In the genomic region with DNA sequence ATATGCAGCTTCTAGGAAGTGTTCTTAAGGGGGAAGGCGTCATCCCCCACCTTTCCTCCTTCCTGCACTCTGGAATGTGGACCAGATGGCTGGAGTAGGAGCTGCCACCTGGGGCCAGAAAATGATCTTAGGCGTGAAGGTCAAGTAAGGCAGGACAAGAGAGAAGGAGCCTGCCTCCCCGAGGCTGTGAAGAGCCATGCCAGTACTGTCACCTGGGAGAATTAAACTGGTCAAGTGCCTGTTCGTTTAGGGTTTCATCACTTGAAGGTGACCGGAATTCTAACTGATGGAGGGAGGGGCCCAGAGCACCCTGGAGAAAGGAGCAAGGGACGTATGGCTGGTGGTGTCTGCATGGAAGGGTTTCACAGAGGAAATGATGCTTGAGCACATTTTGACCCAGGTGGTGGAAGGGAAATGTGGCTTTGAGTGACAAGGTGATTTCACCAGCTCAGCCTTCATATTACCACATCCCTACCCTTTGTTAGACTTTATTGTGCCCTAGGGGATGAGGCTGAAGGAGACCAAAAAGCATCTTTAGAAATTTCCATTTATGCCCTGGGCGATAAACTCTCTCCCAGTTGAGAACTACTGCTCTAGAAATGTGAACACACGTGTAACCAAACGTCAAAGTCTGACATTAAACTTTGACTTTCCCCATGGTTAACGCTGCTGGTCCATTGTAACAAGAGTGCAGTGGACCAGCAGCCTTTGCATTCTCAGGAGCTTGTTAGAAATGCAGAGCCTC, we compare ENCODE assay signal across 23 cellular contexts. TPM values are rescaled to one million over a fixed set of nuclear protein-coding genes. Genes with fewer than 3 reads are reported as not detected.
DNase-seq lines count a peak whose midpoint lies in the region; ATAC-seq and TF ChIP-seq lines count a peak whose summit lies in the region.
"Had no signal": no experiment of that assay in that cellular context is flagged by ENCODE, and none has a peak within 500 bp of the region (broad histone marks: within the 10 kb centered on the region; RNA-seq: fewer than 3 reads in every experiment).

No MANE protein-coding gene starts in this region.

- POLR2A ChIA-PET in AG04450 (lab: Yijun Ruan, JAX): interaction anchor here (1.0 kb wide), 1 partner anchor 133 kb away, joined by 3 read pairs; no protein-coding TSS in a partner anchor
- POLR2A ChIA-PET in naive thymus-derived CD8-positive, alpha-beta T cell (lab: Charles Lee): no interaction called here

- no peak for TF ChIP-seq CTCF in AG04450 (IDR thresholded peaks at IDR 0.05; ENCODE audit: low read depth, low read length)

- H3K27me3 Mint-ChIP-seq in activated T-helper 2 cell treated with anti-CD3 and anti-CD28 coated beads, Interferon-gamma antibody, Interleukin-2, Interleukin-4, amounts not matched to agents 10 μg/mL and 5 μg/mL and 100 μg/mL, durations not matched to agents 14 hours and 24 hours and 36 hours (ENCODE audit: low read depth): no peaks in the 10 kb centered on the region
- H3K27me3 Mint-ChIP-seq in naive thymus-derived CD8-positive, alpha-beta T cell: no peaks in the 10 kb centered on the region
- H3K27me3 Mint-ChIP-seq: CD4-positive, alpha-beta memory T cell had no signal

- H3K4me1 Mint-ChIP-seq in activated T-helper 2 cell treated with anti-CD3 and anti-CD28 coated beads, Interferon-gamma antibody, Interleukin-2, Interleukin-4, amounts not matched to agents 10 μg/mL and 5 μg/mL and 100 μg/mL, durations not matched to agents 14 hours and 24 hours and 36 hours (ENCODE audit: low read depth): peaks cover 6% of the 10 kb centered on the region
- H3K4me1 Mint-ChIP-seq in naive thymus-derived CD8-positive, alpha-beta T cell: peaks cover 0 to 7% (median under 1%) of the 10 kb centered on the region in 4 donors

- intact Hi-C loops in activated T-helper 2 cell treated with anti-CD3 and anti-CD28 coated beads, Interferon-gamma antibody, Interleukin-2, Interleukin-4, amounts not matched to agents 10 μg/mL and 5 μg/mL and 100 μg/mL, durations not matched to agents 14 hours and 24 hours and 36 hours (cut with micrococcal nuclease): no loop called here

- CTCF ChIA-PET in AG04450 (lab: Charles Lee): interaction anchor here (0.6 to 1.5 kb wide), 2 partner anchors 10 to 1803 kb away, joined by 4 to 9 read pairs; no protein-coding TSS in a partner anchor

- peak; percentile 5 for DNase-seq in NCI-H82 (lab: John Stamatoyannopoulos, UW)
- no peak for DNase-seq in NCI-H82 treated with DMSO at 0.1 percent for 48 hours (lab: John Stamatoyannopoulos, UW; ENCODE audit: unreplicated experiment)
- no peak for DNase-seq in AG04450 (ENCODE audit: low read depth, low spot score)
- no peak for DNase-seq in activated T-helper 2 cell treated with anti-CD3 and anti-CD28 coated beads, Interferon-gamma antibody, Interleukin-2, Interleukin-4, amounts not matched to agents 10 μg/mL and 5 μg/mL and 100 μg/mL, durations not matched to agents 14 hours and 24 hours and 36 hours (ENCODE audit: low spot score)
- DNase-seq in naive thymus-derived CD8-positive, alpha-beta T cell: no peak
- DNase-seq in NCI-H345 treated with DMSO at 0.1 percent for 48 hours (lab: John Stamatoyannopoulos, UW; ENCODE audit: unreplicated experiment): no peak
- no peak for DNase-seq in UCSD-AML1 (lab: John Stamatoyannopoulos, UW; ENCODE audit: unreplicated experiment)
- DNase-seq: activated CD4-positive, alpha-beta T cell treated with anti-CD3 and anti-CD28 coated beads, Interleukin-2, amount 50 U/mL, for 4 hours; activated naive CD4-positive, alpha-beta T cell; CD4-positive, alpha-beta memory T cell; esophagus squamous epithelium; foreskin melanocyte; heart right ventricle; NCI-H1694; NCI-H510A; SHP77; tibial artery had no signal

- H3K27ac ChIP-seq in AG04450 (ENCODE audit: low read depth, low read length): peak overlapping the region; percentile 12
- H3K27ac ChIP-seq: 22Rv1, ascending aorta, cardiac muscle cell, coronary artery, esophagus squamous epithelium, heart right ventricle, tibial artery had no signal

- H3K9me3 ChIP-seq in AG04450 (ENCODE audit: control insufficient read depth, insufficient read depth, low read length): no peaks in the 10 kb centered on the region
- H3K9me3 ChIP-seq: ascending aorta, esophagus squamous epithelium, heart right ventricle, tibial artery had no signal

- H3K4me3 ChIP-seq in AG04450 (ENCODE audit: low read depth, low read length): no peak overlapping the region
- H3K4me3 ChIP-seq: ascending aorta, cardiac muscle cell, coronary artery, esophagus squamous epithelium, heart right ventricle, lung, tibial artery had no signal

- peak overlapping the region; percentile 14 for H3K27ac Mint-ChIP-seq in activated T-helper 2 cell treated with anti-CD3 and anti-CD28 coated beads, Interferon-gamma antibody, Interleukin-2, Interleukin-4, amounts not matched to agents 10 μg/mL and 5 μg/mL and 100 μg/mL, durations not matched to agents 14 hours and 24 hours and 36 hours
- peak overlapping the region in 6 of 10 donors; percentile 9 to 74 (median 42) for H3K27ac Mint-ChIP-seq in naive thymus-derived CD8-positive, alpha-beta T cell

- peaks cover 78% of the 10 kb centered on the region for H3K36me3 Mint-ChIP-seq in activated T-helper 2 cell treated with anti-CD3 and anti-CD28 coated beads, Interferon-gamma antibody, Interleukin-2, Interleukin-4, amounts not matched to agents 10 μg/mL and 5 μg/mL and 100 μg/mL, durations not matched to agents 14 hours and 24 hours and 36 hours (ENCODE audit: low read depth)
- H3K36me3 Mint-ChIP-seq in naive thymus-derived CD8-positive, alpha-beta T cell: peaks cover 0 to 60% (median 18%) of the 10 kb centered on the region in 3 donors

- no peak overlapping the region for H3K4me3 Mint-ChIP-seq in activated T-helper 2 cell treated with anti-CD3 and anti-CD28 coated beads, Interferon-gamma antibody, Interleukin-2, Interleukin-4, amounts not matched to agents 10 μg/mL and 5 μg/mL and 100 μg/mL, durations not matched to agents 14 hours and 24 hours and 36 hours (ENCODE audit: low read depth)
- H3K4me3 Mint-ChIP-seq in naive thymus-derived CD8-positive, alpha-beta T cell: no peak overlapping the region
- H3K4me3 Mint-ChIP-seq: CD4-positive, alpha-beta memory T cell had no signal

- ATAC-seq in naive thymus-derived CD8-positive, alpha-beta T cell: no peak
- no peak for ATAC-seq in GM19328 (IDR thresholded peaks at IDR 0.05; ENCODE audit: unreplicated experiment)

- no peaks in the 10 kb centered on the region for H3K9me3 Mint-ChIP-seq in activated T-helper 2 cell treated with anti-CD3 and anti-CD28 coated beads, Interferon-gamma antibody, Interleukin-2, Interleukin-4, amounts not matched to agents 10 μg/mL and 5 μg/mL and 100 μg/mL, durations not matched to agents 14 hours and 24 hours and 36 hours
- H3K9me3 Mint-ChIP-seq in naive thymus-derived CD8-positive, alpha-beta T cell: no peaks in the 10 kb centered on the region
- H3K9me3 Mint-ChIP-seq: CD4-positive, alpha-beta memory T cell had no signal

- H3K27me3 ChIP-seq in AG04450 (ENCODE audit: control insufficient read depth, insufficient read depth, low read length): no peaks in the 10 kb centered on the region
- H3K27me3 ChIP-seq: ascending aorta, cardiac muscle cell, esophagus squamous epithelium, heart right ventricle, tibial artery had no signal

RNA-seq across cellular contexts. Expression of gene PPP2R1A, which starts 37.5 kb away (rescaled TPM):
- 158 and 243 TPM in 2 replicates for polyA plus RNA-seq in AG04450 (2011; rRNA removed)
- 507 and 586 TPM in 2 replicates for polyA minus RNA-seq in AG04450 (2011; rRNA and poly(A)+ RNA removed)
- total RNA-seq in activated T-helper 2 cell treated with anti-CD3 and anti-CD28 coated beads, Interferon-gamma antibody, Interleukin-2, Interleukin-4, amounts not matched to agents 10 μg/mL and 5 μg/mL and 100 μg/mL, durations not matched to agents 14 hours and 24 hours and 36 hours: 218 and 225 TPM in 2 replicates
- total RNA-seq in naive thymus-derived CD8-positive, alpha-beta T cell: 100 to 1,000 TPM; 184 TPM
- 100 to 1,000 TPM; 148 to 174 (median 170) TPM for polyA plus RNA-seq in naive thymus-derived CD8-positive, alpha-beta T cell

RNA-seq across cellular contexts. Expression of gene ZNF766, which starts 42.0 kb away (rescaled TPM):
- polyA plus RNA-seq in AG04450 (2011; rRNA removed): 9.2 and 14.0 TPM in 2 replicates
- 7.8 and 13.6 TPM in 2 replicates for polyA minus RNA-seq in AG04450 (2011; rRNA and poly(A)+ RNA removed)
- total RNA-seq in activated T-helper 2 cell treated with anti-CD3 and anti-CD28 coated beads, Interferon-gamma antibody, Interleukin-2, Interleukin-4, amounts not matched to agents 10 μg/mL and 5 μg/mL and 100 μg/mL, durations not matched to agents 14 hours and 24 hours and 36 hours: 15.9 and 18.2 TPM in 2 replicates
- total RNA-seq in naive thymus-derived CD8-positive, alpha-beta T cell: 10 to 100 TPM; 61.0 to 67.2 TPM
- 10 to 100 TPM; 49.6 to 70.5 (median 61.8) TPM for polyA plus RNA-seq in naive thymus-derived CD8-positive, alpha-beta T cell

RNA-seq across cellular contexts. Expression of gene ZNF836, which starts 55.9 kb away (rescaled TPM):
- 3.2 and 3.7 TPM in 2 replicates for polyA plus RNA-seq in AG04450 (2011; rRNA removed)
- polyA minus RNA-seq in AG04450 (2011; rRNA and poly(A)+ RNA removed): 5.5 and 7.4 TPM in 2 replicates
- 7.2 and 8.8 TPM in 2 replicates for total RNA-seq in activated T-helper 2 cell treated with anti-CD3 and anti-CD28 coated beads, Interferon-gamma antibody, Interleukin-2, Interleukin-4, amounts not matched to agents 10 μg/mL and 5 μg/mL and 100 μg/mL, durations not matched to agents 14 hours and 24 hours and 36 hours
- total RNA-seq in naive thymus-derived CD8-positive, alpha-beta T cell: 10 to 100 TPM; 45.7 to 46.6 TPM
- 10 to 100 TPM; 10.2 to 19.8 (median 12.8) TPM for polyA plus RNA-seq in naive thymus-derived CD8-positive, alpha-beta T cell
